ENCODE assay signal across 24 cellular contexts in genomic region chr7:152127229-152127628, GRCh38.
"Had no signal": no experiment of that assay in that cellular context is flagged by ENCODE, and none has a peak within 500 bp of the region (broad histone marks: within the 10 kb centered on the region; RNA-seq: fewer than 3 reads in every experiment).

No MANE protein-coding gene starts in this region.

- H3K4me3 Mint-ChIP-seq: activated CD8-positive, alpha-beta T cell treated with anti-CD3 and anti-CD28 coated beads, Interleukin-2, amount 10 ng/mL, durations not matched to agents 7 days and 5 days; mesothelial cell of epicardium; nephron; stimulated activated naive CD8-positive, alpha-beta T cell treated with anti-CD3 and anti-CD28 coated beads, Interleukin-15, amount 100 ng/mL, for 72 hours had no signal

- DNase-seq: activated CD4-positive, alpha-beta T cell treated with anti-CD3 and anti-CD28 coated beads, Interleukin-2, amount 50 U/mL, for 1 hour; activated CD8-positive, alpha-beta T cell treated with anti-CD3 and anti-CD28 coated beads, Interleukin-2, amount 10 ng/mL, durations not matched to agents 7 days and 5 days; activated naive CD4-positive, alpha-beta T cell treated with Interleukin-2 at 50 U/mL for 16 hours; aorta; brain microvascular endothelial cell; central memory CD4-positive, alpha-beta T cell; dermis blood vessel endothelial cell; effector CD8-positive, alpha-beta T cell; hippocampal formation; left ventricle myocardium inferior; nucleus accumbens; stimulated activated CD4-positive, alpha-beta T cell treated with anti-CD3 and anti-CD28 coated beads, Interleukin-12 subunit alpha, Interleukin-12 subunit beta, amount 100 ng/mL, for 4 hours; stimulated activated CD4-positive, alpha-beta T cell treated with anti-CD3 and anti-CD28 coated beads, Interleukin-4, amount 100 ng/mL, for 4 hours; stimulated activated naive CD8-positive, alpha-beta T cell treated with anti-CD3 and anti-CD28 coated beads, Interleukin-15, amount 100 ng/mL, for 72 hours; SW 1271; tibial artery had no signal

- ATAC-seq: activated CD4-positive, CD25-positive, alpha-beta regulatory T cell treated with anti-CD3 and anti-CD28 coated beads, Interleukin-2, amount 50 U/mL, for 24 hours; activated CD8-positive, alpha-beta T cell treated with anti-CD3 and anti-CD28 coated beads, Interleukin-2, amount 10 ng/mL, durations not matched to agents 7 days and 5 days; esophagus mucosa; right cardiac atrium; stimulated activated naive CD8-positive, alpha-beta T cell treated with anti-CD3 and anti-CD28 coated beads, Interleukin-15, amount 100 ng/mL, for 72 hours had no signal

- H3K4me1 Mint-ChIP-seq: mesothelial cell of epicardium, nephron had no signal

- H3K27me3 Mint-ChIP-seq: stimulated activated naive CD8-positive, alpha-beta T cell treated with anti-CD3 and anti-CD28 coated beads, Interleukin-15, amount 100 ng/mL, for 72 hours had no signal

- H3K27ac Mint-ChIP-seq: activated CD8-positive, alpha-beta T cell treated with anti-CD3 and anti-CD28 coated beads, Interleukin-2, amount 10 ng/mL, durations not matched to agents 7 days and 5 days; mesothelial cell of epicardium; nephron had no signal

- FAIRE-seq: endothelial cell of umbilical vein, frontal cortex had no signal

- H3K27ac ChIP-seq: brain microvascular endothelial cell, left ventricle myocardium inferior, parathyroid adenoma, tibial artery had no signal

- H3K4me3 ChIP-seq: left ventricle myocardium inferior, tibial artery had no signal

- H3K4me1 ChIP-seq: parathyroid adenoma, tibial artery had no signal
